Comparison of ENCODE assay signal across 8 cellular contexts in the genomic region with DNA sequence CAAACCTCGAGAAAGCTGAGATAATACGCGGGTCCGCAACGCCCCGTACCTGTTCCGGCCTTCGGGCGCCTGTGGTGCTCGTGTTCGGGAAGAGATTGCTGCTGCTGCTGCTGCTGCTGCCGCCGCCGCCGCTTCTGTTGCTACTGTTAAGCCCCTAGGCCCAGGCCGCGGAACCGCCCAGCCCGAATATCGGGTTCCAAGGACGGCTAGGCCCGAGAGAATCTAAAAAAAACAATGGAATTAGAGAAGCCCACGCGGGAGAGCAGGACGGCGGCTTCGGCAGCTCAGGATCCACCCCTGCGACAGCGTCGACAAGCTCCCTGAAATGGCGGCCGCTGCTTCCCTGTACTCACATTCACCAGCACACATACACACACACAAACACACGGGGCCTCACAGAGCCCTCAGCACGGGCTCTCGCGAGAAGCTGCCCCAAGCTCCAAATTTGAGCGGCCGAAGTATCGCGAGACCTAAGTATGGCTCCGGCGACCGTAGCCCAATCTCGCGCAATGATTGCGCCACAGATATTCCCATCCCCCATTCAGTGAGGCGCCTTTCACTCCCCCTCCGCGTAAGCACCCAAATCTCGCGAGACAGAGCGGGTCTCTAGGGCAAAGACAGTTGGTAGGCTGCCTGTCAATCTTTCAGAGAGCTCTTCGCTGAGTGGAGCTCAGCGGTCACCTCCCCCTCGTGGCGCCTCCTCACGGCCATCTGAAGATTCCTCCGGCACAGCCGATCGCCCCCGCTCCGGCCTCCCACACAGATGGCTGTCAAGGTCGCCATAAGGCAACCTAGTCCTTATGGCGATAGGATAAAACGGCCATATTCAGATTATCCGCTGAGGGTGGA. TPM values are rescaled to one million over a fixed set of nuclear protein-coding genes. Genes with fewer than 3 reads are reported as not detected.
DNase-seq lines count a peak whose midpoint lies in the region; ATAC-seq and TF ChIP-seq lines count a peak whose summit lies in the region.

A gene (minus strand): TSS at position 369 of the 849 bp plus-strand sequence. CDS start 1,386 bp downstream, outside the sequence.

- peak within 1 kb of the TSS; percentile 92 for H3K4me2 ChIP-seq in fibroblast of lung (ENCODE audit: extremely low read depth, insufficient read depth, low read length)

- peak within 1 kb of the TSS; percentile 92 for H3K4me3 ChIP-seq in RWPE2 (ENCODE audit: severe bottlenecking)
- H3K4me3 ChIP-seq in fibroblast of lung (replicated peaks in 1 of 4; ENCODE audit: control extremely low read depth in 1 of 4, insufficient read depth in 1 of 4, low read depth in 3 of 4, low read length in 4 of 4), result peak within 1 kb of the TSS; percentile 93 to 97 (median 96)

- H3K9me3 Mint-ChIP-seq in activated T-helper 2 cell treated with anti-CD3 and anti-CD28 coated beads, Interferon-gamma antibody, Interleukin-2, Interleukin-4, amounts not matched to agents 10 μg/mL and 5 μg/mL and 100 μg/mL, durations not matched to agents 14 hours and 24 hours and 36 hours, result no peaks in the 10 kb centered on the region
- H3K9me3 Mint-ChIP-seq in naive thymus-derived CD8-positive, alpha-beta T cell, result no peaks in the 10 kb centered on the region

- DNase-seq in ELR (ENCODE audit: low read depth) (peak; percentile 100), H4 (ENCODE audit: low spot score) (peak; percentile 99), LoVo (ENCODE audit: low spot score) (peak; percentile 100), RWPE2 (ENCODE audit: low spot score) (peak; percentile 100), fibroblast of lung (ENCODE audit: low read depth in 2 of 2) (peak; percentile 99 to 100)
- DNase-seq in activated T-helper 2 cell treated with anti-CD3 and anti-CD28 coated beads, Interferon-gamma antibody, Interleukin-2, Interleukin-4, amounts not matched to agents 10 μg/mL and 5 μg/mL and 100 μg/mL, durations not matched to agents 14 hours and 24 hours and 36 hours (ENCODE audit: low spot score), result peak; percentile 100
- peak; percentile 93 to 100 (median 100) for DNase-seq in naive thymus-derived CD8-positive, alpha-beta T cell
- DNase-seq in stimulated activated naive CD4-positive, alpha-beta T cell (lab: John Stamatoyannopoulos, UW), result peak; percentile 95 to 100 (median 100)

- H3K9me3 ChIP-seq in RWPE2 (ENCODE audit: severe bottlenecking) (no peaks in the 10 kb centered on the region), fibroblast of lung (ENCODE audit: control insufficient read depth, insufficient read depth, low read depth, low read length) (no peaks in the 10 kb centered on the region)

- H3K4me1 Mint-ChIP-seq in activated T-helper 2 cell treated with anti-CD3 and anti-CD28 coated beads, Interferon-gamma antibody, Interleukin-2, Interleukin-4, amounts not matched to agents 10 μg/mL and 5 μg/mL and 100 μg/mL, durations not matched to agents 14 hours and 24 hours and 36 hours (ENCODE audit: low read depth), result peaks cover 34% of the 10 kb centered on the region
- H3K4me1 Mint-ChIP-seq in naive thymus-derived CD8-positive, alpha-beta T cell, result peaks cover 27 to 57% (median 50%) of the 10 kb centered on the region in 4 donors

- POLR2A ChIA-PET in naive thymus-derived CD8-positive, alpha-beta T cell (lab: Charles Lee), result interaction anchor here (0.6 to 11.0 kb wide), 56 partner anchors 9 to 1630 kb away, joined by 3 to 684 read pairs (median 5); a partner anchor contains a TSS

- no peak within 1 kb of the TSS for H2AFZ ChIP-seq in fibroblast of lung (ENCODE audit: low read length)

- H3K27ac Mint-ChIP-seq in activated T-helper 2 cell treated with anti-CD3 and anti-CD28 coated beads, Interferon-gamma antibody, Interleukin-2, Interleukin-4, amounts not matched to agents 10 μg/mL and 5 μg/mL and 100 μg/mL, durations not matched to agents 14 hours and 24 hours and 36 hours, result peak within 1 kb of the TSS; percentile 99
- peak within 1 kb of the TSS; percentile 98 to 100 (median 100) for H3K27ac Mint-ChIP-seq in naive thymus-derived CD8-positive, alpha-beta T cell

- peak within 1 kb of the TSS; percentile 97 for H3K4me3 Mint-ChIP-seq in activated T-helper 2 cell treated with anti-CD3 and anti-CD28 coated beads, Interferon-gamma antibody, Interleukin-2, Interleukin-4, amounts not matched to agents 10 μg/mL and 5 μg/mL and 100 μg/mL, durations not matched to agents 14 hours and 24 hours and 36 hours (ENCODE audit: low read depth)
- peak within 1 kb of the TSS; percentile 93 to 100 (median 99) for H3K4me3 Mint-ChIP-seq in naive thymus-derived CD8-positive, alpha-beta T cell

- no peaks in the 10 kb centered on the region for H3K27me3 Mint-ChIP-seq in activated T-helper 2 cell treated with anti-CD3 and anti-CD28 coated beads, Interferon-gamma antibody, Interleukin-2, Interleukin-4, amounts not matched to agents 10 μg/mL and 5 μg/mL and 100 μg/mL, durations not matched to agents 14 hours and 24 hours and 36 hours (ENCODE audit: low read depth)
- no peaks in the 10 kb centered on the region for H3K27me3 Mint-ChIP-seq in naive thymus-derived CD8-positive, alpha-beta T cell

- H3K79me2 ChIP-seq in fibroblast of lung (ENCODE audit: control insufficient read depth, insufficient read depth, low read length), result peaks cover 53% of the 10 kb centered on the region

- H3K27me3 ChIP-seq in RWPE2 (ENCODE audit: insufficient read depth, poor library complexity, severe bottlenecking), result no peaks in the 10 kb centered on the region
- H3K27me3 ChIP-seq in fibroblast of lung (ENCODE audit: control insufficient read depth, insufficient read depth, low read length), result no peaks in the 10 kb centered on the region

- H3K9ac ChIP-seq in fibroblast of lung (ENCODE audit: insufficient read depth, low read length), result peak within 1 kb of the TSS; percentile 100

- H3K36me3 Mint-ChIP-seq in activated T-helper 2 cell treated with anti-CD3 and anti-CD28 coated beads, Interferon-gamma antibody, Interleukin-2, Interleukin-4, amounts not matched to agents 10 μg/mL and 5 μg/mL and 100 μg/mL, durations not matched to agents 14 hours and 24 hours and 36 hours (ENCODE audit: low read depth), result peaks cover 45% of the 10 kb centered on the region
- H3K36me3 Mint-ChIP-seq in naive thymus-derived CD8-positive, alpha-beta T cell, result peaks cover 25 to 44% (median 36%) of the 10 kb centered on the region in 3 donors

- TF ChIP-seq CTCF in RWPE2 (IDR thresholded peaks at IDR 0.05; ENCODE audit: poor library complexity, severe bottlenecking) (peak; percentile 53), fibroblast of lung (conservative IDR thresholded peaks at IDR 0.05 in 1 of 2, IDR thresholded peaks at IDR 0.05 in 1 of 2; ENCODE audit: low read depth in 1 of 2, low read length in 2 of 2) (peak; percentile 39 to 52)

- H3K27ac ChIP-seq in RWPE2 (ENCODE audit: poor library complexity, severe bottlenecking) (peak within 1 kb of the TSS; percentile 86), fibroblast of lung (ENCODE audit: insufficient read depth, low read length) (peak within 1 kb of the TSS; percentile 100)

- H4K20me1 ChIP-seq in fibroblast of lung (ENCODE audit: control insufficient read depth, extremely low read depth, insufficient read depth, low read length), result peaks cover 10% of the 10 kb centered on the region

- ATAC-seq in RWPE2 (ENCODE audit: low read depth), result peak; percentile 89
- ATAC-seq in naive thymus-derived CD8-positive, alpha-beta T cell, result peak; percentile 81 to 85

- H3K4me1 ChIP-seq in RWPE2 (ENCODE audit: insufficient read depth, poor library complexity, severe bottlenecking), result peaks cover 40% of the 10 kb centered on the region
- H3K4me1 ChIP-seq in fibroblast of lung (ENCODE audit: control insufficient read depth, extremely low read depth, insufficient read depth, low read length), result peaks cover 3% of the 10 kb centered on the region

- H3K36me3 ChIP-seq in RWPE2 (ENCODE audit: low read depth) (peaks cover 48% of the 10 kb centered on the region), fibroblast of lung (ENCODE audit: control insufficient read depth, insufficient read depth, low read length) (peaks cover 8% of the 10 kb centered on the region)

- intact Hi-C loops in activated T-helper 2 cell treated with anti-CD3 and anti-CD28 coated beads, Interferon-gamma antibody, Interleukin-2, Interleukin-4, amounts not matched to agents 10 μg/mL and 5 μg/mL and 100 μg/mL, durations not matched to agents 14 hours and 24 hours and 36 hours (cut with micrococcal nuclease), result loop anchor here (1.0 to 5.0 kb wide), 8 partner anchors 29 to 650 kb away; a partner anchor contains a TSS

RNA-seq across cellular contexts. Expression of the gene that starts here (rescaled TPM):
- 162 and 164 TPM in 2 replicates for total RNA-seq in H4 (2014; rRNA removed; shearing (Covaris generic))
- 358 and 360 TPM in 2 replicates for total RNA-seq in activated T-helper 2 cell treated with anti-CD3 and anti-CD28 coated beads, Interferon-gamma antibody, Interleukin-2, Interleukin-4, amounts not matched to agents 10 μg/mL and 5 μg/mL and 100 μg/mL, durations not matched to agents 14 hours and 24 hours and 36 hours
- total RNA-seq in fibroblast of lung, result 462 and 465 TPM in 2 replicates
- 43.1 and 57.7 TPM in 2 replicates for polyA plus RNA-seq in fibroblast of lung
- polyA plus RNA-seq in fibroblast of lung (2012), result 113 and 118 TPM in 2 replicates
- polyA minus RNA-seq in fibroblast of lung (ENCODE audit: low replicate concordance), result 30.1 and 48.9 TPM in 2 replicates
- 100 to 1,000 TPM; 687 to 713 TPM for total RNA-seq in naive thymus-derived CD8-positive, alpha-beta T cell
- polyA plus RNA-seq in naive thymus-derived CD8-positive, alpha-beta T cell, result 100 to 1,000 TPM; 110 to 134 (median 112) TPM

Comparison
In these comparisons a context has a peak if more than half of its experiments do, and no peak if none do; other contexts are left out.
1. Peak in every context shown above with its lines: DNase-seq, ATAC-seq, H3K4me3 ChIP-seq and H3K27ac ChIP-seq.